Comparison of ENCODE assay signal across 1 cellular context in genomic region chr4:123327846-123328447, GRCh38.
TF ChIP-seq lines count a peak whose summit lies in the region.

No MANE protein-coding gene starts in this region.

TF ChIP-seq in SK-N-SH treated with all-trans-retinoic acid at 6 μM for 48 hours, 23 proteins besides CTCF, POLR2A, EP300 and RAD21 (continued from another document):
- TF ChIP-seq ISL1 (CRISPR knock-in tag; IDR thresholded peaks at IDR 0.05) (no peak), ZC3H10 (CRISPR knock-in tag; IDR thresholded peaks at IDR 0.05) (no peak), ZFP30 (CRISPR knock-in tag; IDR thresholded peaks at IDR 0.05) (no peak), ARNTL (CRISPR knock-in tag; IDR thresholded peaks at IDR 0.05; ENCODE audit: borderline replicate concordance, low read depth) (no peak), CREB5 (CRISPR knock-in tag; IDR thresholded peaks at IDR 0.05; ENCODE audit: low read depth) (no peak), BACH2 (CRISPR knock-in tag; IDR thresholded peaks at IDR 0.05; ENCODE audit: borderline replicate concordance) (no peak), ZNF8 (CRISPR knock-in tag; IDR thresholded peaks at IDR 0.05) (no peak)
